In genomic region chr20:37407573-37408002, GRCh38 we compare ENCODE assay signal across 10 cellular contexts.
DNase-seq lines count a peak whose midpoint lies in the region; ATAC-seq and TF ChIP-seq lines count a peak whose summit lies in the region.
"Had no signal": no experiment of that assay in that cellular context is flagged by ENCODE, and none has a peak within 500 bp of the region (broad histone marks: within the 10 kb centered on the region; RNA-seq: fewer than 3 reads in every experiment).

No MANE protein-coding gene starts in this region.

- TF ChIP-seq POLR2A in uterus (IDR thresholded peaks at IDR 0.05), result no peak

- H3K36me3 Mint-ChIP-seq in activated naive CD8-positive, alpha-beta T cell treated with anti-CD3 and anti-CD28 coated beads, Interleukin-2, amount 10 ng/mL, durations not matched to agents 7 days and 5 days, result no peaks in the 10 kb centered on the region

- no peak overlapping the region for H3K27ac ChIP-seq in uterus

- peaks cover 10% of the 10 kb centered on the region for H3K4me1 Mint-ChIP-seq in activated naive CD8-positive, alpha-beta T cell treated with anti-CD3 and anti-CD28 coated beads, Interleukin-2, amount 10 ng/mL, durations not matched to agents 7 days and 5 days

- DNase-seq in Right ventricle myocardium superior (peak; percentile 62), cardiac septum (ENCODE audit: low spot score) (no peak), hepatic stellate cell (ENCODE audit: low spot score) (peak; percentile 45), uterus (peak; percentile 49 to 69), DMS53 (lab: John Stamatoyannopoulos, UW) (no peak), NCI-H146 (lab: John Stamatoyannopoulos, UW) (no peak), NCI-H2081 treated with DMSO at 0.1 percent for 48 hours (lab: John Stamatoyannopoulos, UW) (no peak)
- no peak for DNase-seq in activated naive CD8-positive, alpha-beta T cell treated with anti-CD3 and anti-CD28 coated beads, Interleukin-2, amount 10 ng/mL, durations not matched to agents 7 days and 5 days
- DNase-seq: activated naive CD4-positive, alpha-beta T cell treated with Interleukin-2 at 50 U/mL for 16 hours; MM.1S had no signal

- peak; percentile 63 for ATAC-seq in Right ventricle myocardium superior (ENCODE audit: poor library complexity)
- no peak for ATAC-seq in activated naive CD8-positive, alpha-beta T cell treated with anti-CD3 and anti-CD28 coated beads, Interleukin-2, amount 10 ng/mL, durations not matched to agents 7 days and 5 days (ENCODE audit: low read depth)

- peaks cover 22% of the 10 kb centered on the region for H3K27me3 Mint-ChIP-seq in activated naive CD8-positive, alpha-beta T cell treated with anti-CD3 and anti-CD28 coated beads, Interleukin-2, amount 10 ng/mL, durations not matched to agents 7 days and 5 days

- POLR2A ChIA-PET in activated naive CD8-positive, alpha-beta T cell treated with anti-CD3 and anti-CD28 coated beads, Interleukin-2, amount 10 ng/mL, durations not matched to agents 7 days and 5 days (lab: Charles Lee), result no interaction called here

- H3K36me3 ChIP-seq in uterus, result no peaks in the 10 kb centered on the region

- no peak overlapping the region for H3K4me3 ChIP-seq in uterus

- no peaks in the 10 kb centered on the region for H3K9me3 ChIP-seq in uterus

- no peaks in the 10 kb centered on the region for H3K27me3 ChIP-seq in uterus

- intact Hi-C loops in Right ventricle myocardium superior (cut with DNase I), result no loop called here
- intact Hi-C loops in cardiac septum (cut with DNase I), result no loop called here
- intact Hi-C loops in uterus (cut with DNase I; ENCODE audit: low total_unique reads), result no loop called here

- no peak overlapping the region for H3K27ac Mint-ChIP-seq in activated naive CD8-positive, alpha-beta T cell treated with anti-CD3 and anti-CD28 coated beads, Interleukin-2, amount 10 ng/mL, durations not matched to agents 7 days and 5 days

- H3K9me3 Mint-ChIP-seq in activated naive CD8-positive, alpha-beta T cell treated with anti-CD3 and anti-CD28 coated beads, Interleukin-2, amount 10 ng/mL, durations not matched to agents 7 days and 5 days, result no peaks in the 10 kb centered on the region

- TF ChIP-seq CTCF in uterus (IDR thresholded peaks at IDR 0.05), result no peak

- H3K4me1 ChIP-seq in uterus, result peaks cover 4 to 6% of the 10 kb centered on the region in 2 donors

- H3K4me3 Mint-ChIP-seq in activated naive CD8-positive, alpha-beta T cell treated with anti-CD3 and anti-CD28 coated beads, Interleukin-2, amount 10 ng/mL, durations not matched to agents 7 days and 5 days, result peak overlapping the region; percentile 63

Comparison
In these comparisons a context has a peak if more than half of its experiments do, and no peak if none do; other contexts are left out.
1. DNase-seq: peak in Right ventricle myocardium superior (single experiment), hepatic stellate cell (single experiment) and uterus (2 of 2); none in cardiac septum (single experiment), activated naive CD8-positive, alpha-beta T cell treated with anti-CD3 and anti-CD28 coated beads, Interleukin-2, amount 10 ng/mL, durations not matched to agents 7 days and 5 days (single experiment), DMS53 (single experiment), NCI-H146 (single experiment) and NCI-H2081 treated with DMSO at 0.1 percent for 48 hours (single experiment).